24 cellular contexts compared by ENCODE assay signal in the genomic region with DNA sequence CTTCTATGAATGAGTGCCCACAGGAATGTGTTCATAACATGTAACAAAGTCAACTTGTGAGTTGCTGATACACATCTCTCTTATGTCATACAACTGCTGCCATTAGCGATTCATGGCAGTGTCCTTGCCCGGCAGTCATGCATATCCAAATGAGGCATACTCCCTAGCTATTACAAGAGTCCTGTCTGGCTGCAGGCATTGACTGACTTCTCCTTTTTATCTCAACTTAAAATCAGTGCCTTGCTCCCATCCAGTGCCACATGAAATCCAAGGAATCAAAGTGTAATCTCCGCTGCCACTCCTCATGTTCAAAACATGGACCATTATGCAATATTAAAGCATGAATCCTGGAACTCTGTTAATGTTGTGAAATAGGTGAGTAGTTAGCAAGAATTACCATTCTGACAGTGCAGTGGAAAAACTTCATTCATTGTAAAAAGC.
A peak's percentile ranks its signal among the peaks of the same experiment; 100 is the strongest.
DNase-seq lines count a peak whose midpoint lies in the region; ATAC-seq, FAIRE-seq and TF ChIP-seq lines count a peak whose summit lies in the region.
"Had no signal": no experiment of that assay in that cellular context is flagged by ENCODE, and none has a peak within 500 bp of the region (broad histone marks: within the 10 kb centered on the region; RNA-seq: fewer than 3 reads in every experiment).

No MANE protein-coding gene starts in this region.

- peak; percentile 2 for DNase-seq in A673 (ENCODE audit: low spot score)
- DNase-seq in GM12878 (ENCODE audit: low read depth, low spot score) = no peak
- peak; percentile 72 for DNase-seq in kidney epithelial cell (ENCODE audit: low read depth)
- no peak for DNase-seq in aorta
- no peak for DNase-seq in CD14-positive monocyte (ENCODE audit: low spot score)
- DNase-seq in stimulated activated CD4-positive, alpha-beta T cell treated with anti-CD3 and anti-CD28 coated beads, Interleukin-2, amount 100 ng/mL, for 24 hours = no peak
- DNase-seq: activated CD4-positive, alpha-beta T cell treated with anti-CD3 and anti-CD28 coated beads, Interleukin-2, amount 50 U/mL, for 4 hours; adrenal gland; colonic mucosa; erythroblast; H9; hypothalamus; lower lobe of right lung; NCI-H1417; NCI-H446; stimulated activated CD8-positive, alpha-beta memory T cell treated with anti-CD3 and anti-CD28 coated beads, Interleukin-4, amount 100 ng/mL, for 48 hours; tibial artery had no signal

- H3K27ac Mint-ChIP-seq in CD14-positive monocyte = no peak overlapping the region
- H3K27ac Mint-ChIP-seq: activated T-helper 1 cell treated with anti-CD3 and anti-CD28 coated beads, Interleukin-12 subunit alpha, Interleukin-12 subunit beta, Interleukin-2, Interleukin-4 antibody, amounts not matched to agents 30 ng/mL and 10 ng/mL and 1 ng/mL, durations not matched to agents 14 hours and 24 hours and 36 hours; H9; IgD-negative memory B cell had no signal

- H3K27me3 Mint-ChIP-seq in CD14-positive monocyte (ENCODE audit: low read depth in 3 of 3) = peaks cover 0 to 2% (median 0%) of the 10 kb centered on the region in 3 donors
- H3K27me3 Mint-ChIP-seq: IgD-negative memory B cell had no signal

- H3K9me3 Mint-ChIP-seq in CD14-positive monocyte = no peaks in the 10 kb centered on the region
- H3K9me3 Mint-ChIP-seq: activated T-helper 1 cell treated with anti-CD3 and anti-CD28 coated beads, Interleukin-12 subunit alpha, Interleukin-12 subunit beta, Interleukin-2, Interleukin-4 antibody, amounts not matched to agents 30 ng/mL and 10 ng/mL and 1 ng/mL, durations not matched to agents 14 hours and 24 hours and 36 hours; IgD-negative memory B cell had no signal

- H3K9me3 ChIP-seq in A673 (ENCODE audit: low read depth, low read length, poor library complexity, severe bottlenecking) (no peaks in the 10 kb centered on the region), GM12878 (replicated peaks; ENCODE audit: control insufficient read depth, insufficient read depth, low read length) (no peaks in the 10 kb centered on the region), aorta (ENCODE audit: control insufficient read depth, low read length) (no peaks in the 10 kb centered on the region)
- H3K9me3 ChIP-seq: adrenal gland, colonic mucosa, lower lobe of right lung, SJSA1, tibial artery had no signal

- in situ Hi-C loops in GM12878 (cut with MboI) = loop anchor here (10.0 kb wide), 1 partner anchor 386 kb away; no protein-coding TSS in a partner anchor

- FAIRE-seq in GM12878 (lab: Jason Lieb, UNC) = no peak
- FAIRE-seq: A204.1, TTC549 had no signal

- H3K36me3 ChIP-seq in A673 (ENCODE audit: insufficient read depth, low read length, poor library complexity, severe bottlenecking) (no peaks in the 10 kb centered on the region), GM12878 (ENCODE audit: control insufficient read depth in 2 of 2, insufficient read depth in 2 of 2, low read length in 1 of 2) (no peaks in the 10 kb centered on the region), kidney epithelial cell (ENCODE audit: control insufficient read depth, insufficient read depth, low read length) (no peaks in the 10 kb centered on the region), aorta (ENCODE audit: control insufficient read depth in 1 of 2, insufficient read depth in 2 of 2, low read length in 1 of 2) (no peaks in the 10 kb centered on the region)
- H3K36me3 ChIP-seq: adrenal gland, colonic mucosa, lower lobe of right lung, SJSA1, tibial artery had no signal

- TF ChIP-seq POLR2A in GM12878 (IDR thresholded peaks at IDR 0.05; ENCODE audit: low read depth, low read length) = no peak

- H3K79me2 ChIP-seq in GM12878 (ENCODE audit: control insufficient read depth, insufficient read depth, low read length) = no peaks in the 10 kb centered on the region

- H3K9ac ChIP-seq in GM12878 (ENCODE audit: control insufficient read depth, insufficient read depth, low read length) = no peak overlapping the region

- H3K36me3 Mint-ChIP-seq in CD14-positive monocyte = no peaks in the 10 kb centered on the region
- H3K36me3 Mint-ChIP-seq: IgD-negative memory B cell had no signal

- POLR2A ChIA-PET in A673 (lab: Charles Lee; ENCODE audit: low non-redundant PET) (no interaction called here), GM12878 (lab: Charles Lee) (no interaction called here)

- no peak overlapping the region for H3K4me3 Mint-ChIP-seq in CD14-positive monocyte
- H3K4me3 Mint-ChIP-seq: activated T-helper 1 cell treated with anti-CD3 and anti-CD28 coated beads, Interleukin-12 subunit alpha, Interleukin-12 subunit beta, Interleukin-2, Interleukin-4 antibody, amounts not matched to agents 30 ng/mL and 10 ng/mL and 1 ng/mL, durations not matched to agents 14 hours and 24 hours and 36 hours; H9; IgD-negative memory B cell had no signal

- no peaks in the 10 kb centered on the region for H3K27me3 ChIP-seq in A673 (replicated peaks; ENCODE audit: insufficient read depth, low read depth, low read length, poor library complexity)
- no peaks in the 10 kb centered on the region for H3K27me3 ChIP-seq in GM12878 (replicated peaks in 1 of 2; ENCODE audit: control insufficient read depth in 2 of 2, insufficient read depth in 2 of 2, low read length in 1 of 2)
- H3K27me3 ChIP-seq in kidney epithelial cell (ENCODE audit: control insufficient read depth, insufficient read depth, low read length) = no peaks in the 10 kb centered on the region
- no peaks in the 10 kb centered on the region for H3K27me3 ChIP-seq in aorta (ENCODE audit: control insufficient read depth in 1 of 2, insufficient read depth in 2 of 2, low read length in 1 of 2)
- H3K27me3 ChIP-seq: adrenal gland, colonic mucosa, SJSA1, tibial artery had no signal

- H3K4me1 Mint-ChIP-seq in CD14-positive monocyte = no peaks in the 10 kb centered on the region
- H3K4me1 Mint-ChIP-seq: IgD-negative memory B cell had no signal

- intact Hi-C loops in A673 (cut with micrococcal nuclease; ENCODE audit: unreplicated experiment) (loop anchor here (5.0 kb wide), 1 partner anchor 237 kb away; no protein-coding TSS in a partner anchor), GM12878 (cut with micrococcal nuclease; ENCODE audit: unreplicated experiment) (no loop called here), aorta (cut with DNase I) (no loop called here), CD14-positive monocyte (cut with micrococcal nuclease) (no loop called here)

- ATAC-seq in GM21786 (IDR thresholded peaks at IDR 0.05; ENCODE audit: unreplicated experiment) (peak; percentile 48), GM12878 (peak; percentile 68), HG02973 (IDR thresholded peaks at IDR 0.05; ENCODE audit: unreplicated experiment) (no peak), aorta (ENCODE audit: low FRiP score) (no peak)
- ATAC-seq: lower lobe of right lung had no signal

- no peaks in the 10 kb centered on the region for H4K20me1 ChIP-seq in GM12878 (ENCODE audit: control insufficient read depth, insufficient read depth)

- H3K4me1 ChIP-seq in A673 (ENCODE audit: insufficient read depth, low read length, poor library complexity, severe bottlenecking) (no peaks in the 10 kb centered on the region), GM12878 (ENCODE audit: control insufficient read depth, insufficient read depth, low read length) (no peaks in the 10 kb centered on the region), aorta (ENCODE audit: control insufficient read depth in 1 of 2, insufficient read depth in 2 of 2, low read length in 2 of 2) (no peaks in the 10 kb centered on the region)
- H3K4me1 ChIP-seq: adrenal gland, colonic mucosa, lower lobe of right lung, tibial artery had no signal

- H3K27ac ChIP-seq in A673 (ENCODE audit: low read depth, low read length, poor library complexity, severe bottlenecking) = no peak overlapping the region
- no peak overlapping the region for H3K27ac ChIP-seq in GM12878 (ENCODE audit: control insufficient read depth, insufficient read depth)
- H3K27ac ChIP-seq in aorta (ENCODE audit: low read depth in 1 of 2, low read length in 2 of 2) = no peak overlapping the region
- H3K27ac ChIP-seq: adrenal gland, colonic mucosa, lower lobe of right lung, SJSA1, tibial artery had no signal

- H2AFZ ChIP-seq in GM12878 (ENCODE audit: control insufficient read depth, low read depth, low read length) = no peak overlapping the region

- no peak for TF ChIP-seq RAD21 in GM12878 (IDR thresholded peaks at IDR 0.05; ENCODE audit: insufficient read depth, low read depth, low read length)

- no peak overlapping the region for H3K4me2 ChIP-seq in GM12878 (ENCODE audit: control insufficient read depth, insufficient read depth)

- RAD21 ChIA-PET in GM12878 (lab: Charles Lee; ENCODE audit: unreplicated experiment) = interaction anchor here (1.1 to 1.2 kb wide), 2 partner anchors 206 to 382 kb away, joined by 3 to 5 read pairs; no protein-coding TSS in a partner anchor

- TF ChIP-seq EP300 in GM12878 (IDR thresholded peaks at IDR 0.05; ENCODE audit: borderline replicate concordance in 1 of 2, control insufficient read depth in 1 of 2, low read depth in 2 of 2, low read length in 2 of 2) = no peak

- BruUV-seq in A673 (replicated peaks; lab: Mats Ljungman, UMichigan) (no TSS peak), GM12878 (replicated peaks; lab: Mats Ljungman, UMichigan) (no TSS peak)

- WGBS in GM12878 (ENCODE audit: insufficient coverage, insufficient replicate concordance, low lambda C conversion rate, missing lambda C conversion rate) = 40% methylated on average over 3 of the region's 3 CpGs
- WGBS in aorta, 2 donors = 87 to 95% methylated on average over 3 of the region's 3 CpGs

- CTCF ChIA-PET in A673 (lab: Charles Lee) (no interaction called here), GM12878 (lab: Yijun Ruan, JAX) (interaction anchor here (1.4 to 5.3 kb wide), 2 partner anchors 140 to 382 kb away, joined by 4 to 69 read pairs; no protein-coding TSS in a partner anchor)

- H3K4me3 ChIP-seq in A673 (ENCODE audit: low read depth, low read length, poor library complexity, severe bottlenecking) (no peak overlapping the region), GM12878 (no peak overlapping the region), kidney epithelial cell (ENCODE audit: low read depth, low read length) (no peak overlapping the region), aorta (ENCODE audit: low read length in 2 of 2) (no peak overlapping the region)
- H3K4me3 ChIP-seq: adrenal gland, colonic mucosa, lower lobe of right lung, SJSA1, tibial artery had no signal

- TF ChIP-seq CTCF in A673 (conservative IDR thresholded peaks at IDR 0.05; ENCODE audit: low read depth, low read length) (no peak), GM12878 (IDR thresholded peaks at IDR 0.05 in 2 of 3, conservative IDR thresholded peaks at IDR 0.05 in 1 of 3; ENCODE audit: control insufficient read depth in 2 of 3, extremely low read depth in 1 of 3, insufficient read depth in 1 of 3, low read depth in 3 of 3, low read length in 3 of 3) (no peak), kidney epithelial cell (IDR thresholded peaks at IDR 0.05; ENCODE audit: insufficient read depth, low read length, poor library complexity, severe bottlenecking) (no peak), CD14-positive monocyte (IDR thresholded peaks at IDR 0.05) (no peak)

- SMC1A ChIA-PET in GM12878 (lab: Charles Lee; ENCODE audit: uncharacterized antibody, unreplicated experiment) = interaction anchor here (0.9 to 6.6 kb wide), 4 partner anchors 23 to 382 kb away, joined by 3 to 56 read pairs (median 4); no protein-coding TSS in a partner anchor

Comparison
In these comparisons a context has a peak if more than half of its experiments do, and no peak if none do; other contexts are left out.
1. DNase-seq: peak in A673 (single experiment) and kidney epithelial cell (single experiment); none in GM12878 (single experiment), aorta (0 of 2), CD14-positive monocyte (single experiment) and stimulated activated CD4-positive, alpha-beta T cell treated with anti-CD3 and anti-CD28 coated beads, Interleukin-2, amount 100 ng/mL, for 24 hours (0 of 2).
2. ATAC-seq: peak in GM21786 (single experiment) and GM12878 (single experiment); none in HG02973 (single experiment) and aorta (single experiment).